ENCODE assay signal across 37 cellular contexts in genomic region chr12:91057349-91057748, GRCh38. TPM values are rescaled to one million over a fixed set of nuclear protein-coding genes. Genes with fewer than 3 reads are reported as not detected.
"Had no signal": no experiment of that assay in that cellular context is flagged by ENCODE, and none has a peak within 500 bp of the region (broad histone marks: within the 10 kb centered on the region; RNA-seq: fewer than 3 reads in every experiment).

No MANE protein-coding gene starts in this region.

- H3K36me3 Mint-ChIP-seq: activated CD4-positive, alpha-beta memory T cell treated with anti-CD3 and anti-CD28 coated beads for 36 hours; activated CD8-positive, alpha-beta memory T cell treated with anti-CD3 and anti-CD28 coated beads, Interleukin-2, amount 10 ng/mL, durations not matched to agents 7 days and 5 days; activated naive CD4-positive, alpha-beta T cell treated with anti-CD3 and anti-CD28 coated beads, Interleukin-2, amount 10 ng/mL, durations not matched to agents 7 days and 5 days; activated naive CD4-positive, alpha-beta T cell treated with anti-CD3 and anti-CD28 coated beads, Interleukin-2, amount 50 U/mL, for 72 hours; activated naive CD8-positive, alpha-beta T cell treated with anti-CD3 and anti-CD28 coated beads, Interleukin-2, amount 10 ng/mL, durations not matched to agents 7 days and 5 days had no signal

- H3K4me3 Mint-ChIP-seq: activated CD4-positive, alpha-beta memory T cell treated with anti-CD3 and anti-CD28 coated beads for 36 hours; activated CD4-positive, alpha-beta T cell treated with anti-CD3 and anti-CD28 coated beads for 36 hours; activated CD4-positive, alpha-beta T cell treated with anti-CD3 and anti-CD28 coated beads, Interleukin-2, amount 10 ng/mL, durations not matched to agents 24 days and 14 days; activated CD8-positive, alpha-beta memory T cell treated with anti-CD3 and anti-CD28 coated beads, Interleukin-2, amount 10 ng/mL, durations not matched to agents 7 days and 5 days; activated CD8-positive, alpha-beta T cell treated with anti-CD3 and anti-CD28 coated beads, Interleukin-2, amount 10 ng/mL, durations not matched to agents 7 days and 5 days; activated naive CD4-positive, alpha-beta T cell treated with anti-CD3 and anti-CD28 coated beads, Interleukin-2, amount 10 ng/mL, durations not matched to agents 7 days and 5 days; activated naive CD8-positive, alpha-beta T cell treated with anti-CD3 and anti-CD28 coated beads, Interleukin-2, amount 10 ng/mL, durations not matched to agents 7 days and 5 days; activated T-cell treated with anti-CD3 and anti-CD28 coated beads, Interleukin-2, amount 50 U/mL, for 24 hours; activated T-cell treated with anti-CD3 and anti-CD28 coated beads, Interleukin-2, amount 50 U/mL, for 72 hours; central memory CD8-positive, alpha-beta T cell; dendritic cell treated with granulocyte-macrophage colony-stimulating factor and Interleukin-4, amounts not matched to agents 40 ng/mL and 50 ng/mL, for 4 days; endodermal cell had no signal

- ATAC-seq: activated CD4-positive, alpha-beta T cell treated with anti-CD3 and anti-CD28 coated beads for 36 hours; activated CD8-positive, alpha-beta memory T cell treated with anti-CD3 and anti-CD28 coated beads, Interleukin-2, amount 10 ng/mL, durations not matched to agents 7 days and 5 days; activated CD8-positive, alpha-beta T cell treated with anti-CD3 and anti-CD28 coated beads, Interleukin-2, amount 10 ng/mL, durations not matched to agents 7 days and 5 days; activated naive CD4-positive, alpha-beta T cell treated with anti-CD3 and anti-CD28 coated beads, Interleukin-2, amount 50 U/mL, for 72 hours; activated T-cell treated with anti-CD3 and anti-CD28 coated beads, Interleukin-2, amount 50 U/mL, for 72 hours; gastroesophageal sphincter had no signal

- DNase-seq: activated CD4-positive, alpha-beta memory T cell treated with anti-CD3 and anti-CD28 coated beads for 36 hours; activated CD4-positive, alpha-beta T cell treated with anti-CD3 and anti-CD28 coated beads for 36 hours; activated CD4-positive, alpha-beta T cell treated with anti-CD3 and anti-CD28 coated beads, Interleukin-2, amount 10 ng/mL, durations not matched to agents 24 days and 14 days; activated CD4-positive, CD25-positive, alpha-beta regulatory T cell; activated CD4-positive, CD25-positive, alpha-beta regulatory T cell treated with anti-CD3 and anti-CD28 coated beads, Interleukin-2, amount 50 U/mL, for 72 hours; activated CD8-positive, alpha-beta memory T cell treated with anti-CD3 and anti-CD28 coated beads, Interleukin-2, amount 10 ng/mL, durations not matched to agents 7 days and 5 days; activated CD8-positive, alpha-beta memory T cell treated with anti-CD3 and anti-CD28 coated beads, Interleukin-2, amount 50 U/mL, for 4 hours; activated CD8-positive, alpha-beta T cell treated with anti-CD3 and anti-CD28 coated beads, Interleukin-2, amount 10 ng/mL, durations not matched to agents 7 days and 5 days; activated gamma-delta T cell; activated naive CD4-positive, alpha-beta T cell; activated naive CD4-positive, alpha-beta T cell treated with anti-CD3 and anti-CD28 coated beads, Interleukin-2, amount 10 ng/mL, durations not matched to agents 7 days and 5 days; activated naive CD8-positive, alpha-beta T cell treated with anti-CD3 and anti-CD28 coated beads, Interleukin-2, amount 10 ng/mL, durations not matched to agents 7 days and 5 days; activated T-cell treated with anti-CD3 and anti-CD28 coated beads for 4 hours; activated T-cell treated with anti-CD3 and anti-CD28 coated beads, Interleukin-2, amount 50 U/mL, for 24 hours; activated T-cell treated with anti-CD3 and anti-CD28 coated beads, Interleukin-2, amount 50 U/mL, for 72 hours; anterior cingulate cortex; brain microvascular endothelial cell; dorsolateral prefrontal cortex; effector memory CD4-positive, alpha-beta T cell; endodermal cell; erythroblast; foreskin melanocyte; T-helper 2 cell had no signal

- H3K27ac ChIP-seq: brain microvascular endothelial cell, coronary artery, dorsolateral prefrontal cortex, esophagus muscularis mucosa, gastroesophageal sphincter had no signal

- H3K4me1 Mint-ChIP-seq: activated CD4-positive, alpha-beta T cell treated with anti-CD3 and anti-CD28 coated beads for 36 hours; activated CD4-positive, alpha-beta T cell treated with anti-CD3 and anti-CD28 coated beads, Interleukin-2, amount 10 ng/mL, durations not matched to agents 24 days and 14 days; activated CD8-positive, alpha-beta memory T cell treated with anti-CD3 and anti-CD28 coated beads, Interleukin-2, amount 10 ng/mL, durations not matched to agents 7 days and 5 days; activated naive CD4-positive, alpha-beta T cell treated with anti-CD3 and anti-CD28 coated beads, Interleukin-2, amount 10 ng/mL, durations not matched to agents 7 days and 5 days; activated naive CD8-positive, alpha-beta T cell treated with anti-CD3 and anti-CD28 coated beads, Interleukin-2, amount 10 ng/mL, durations not matched to agents 7 days and 5 days; central memory CD8-positive, alpha-beta T cell; endodermal cell had no signal

- H3K36me3 ChIP-seq: brain microvascular endothelial cell, esophagus muscularis mucosa, gastroesophageal sphincter had no signal

- H3K9me3 Mint-ChIP-seq: activated CD4-positive, alpha-beta memory T cell treated with anti-CD3 and anti-CD28 coated beads for 36 hours; activated CD4-positive, alpha-beta T cell treated with anti-CD3 and anti-CD28 coated beads, Interleukin-2, amount 10 ng/mL, durations not matched to agents 24 days and 14 days; activated naive CD4-positive, alpha-beta T cell treated with anti-CD3 and anti-CD28 coated beads, Interleukin-2, amount 10 ng/mL, durations not matched to agents 7 days and 5 days; activated naive CD4-positive, alpha-beta T cell treated with anti-CD3 and anti-CD28 coated beads, Interleukin-2, amount 50 U/mL, for 72 hours; activated naive CD8-positive, alpha-beta T cell treated with anti-CD3 and anti-CD28 coated beads, Interleukin-2, amount 10 ng/mL, durations not matched to agents 7 days and 5 days; activated T-cell treated with anti-CD3 and anti-CD28 coated beads, Interleukin-2, amount 50 U/mL, for 24 hours; activated T-cell treated with anti-CD3 and anti-CD28 coated beads, Interleukin-2, amount 50 U/mL, for 72 hours; dendritic cell treated with granulocyte-macrophage colony-stimulating factor and Interleukin-4, amounts not matched to agents 40 ng/mL and 50 ng/mL, for 4 days; endodermal cell had no signal

- H3K27ac Mint-ChIP-seq: activated CD4-positive, alpha-beta memory T cell treated with anti-CD3 and anti-CD28 coated beads for 36 hours; activated CD4-positive, alpha-beta T cell treated with anti-CD3 and anti-CD28 coated beads for 36 hours; activated CD4-positive, alpha-beta T cell treated with anti-CD3 and anti-CD28 coated beads, Interleukin-2, amount 10 ng/mL, durations not matched to agents 24 days and 14 days; activated CD8-positive, alpha-beta memory T cell treated with anti-CD3 and anti-CD28 coated beads, Interleukin-2, amount 10 ng/mL, durations not matched to agents 7 days and 5 days; activated CD8-positive, alpha-beta T cell treated with anti-CD3 and anti-CD28 coated beads, Interleukin-2, amount 10 ng/mL, durations not matched to agents 7 days and 5 days; activated naive CD4-positive, alpha-beta T cell treated with anti-CD3 and anti-CD28 coated beads, Interleukin-2, amount 10 ng/mL, durations not matched to agents 7 days and 5 days; activated naive CD4-positive, alpha-beta T cell treated with anti-CD3 and anti-CD28 coated beads, Interleukin-2, amount 50 U/mL, for 72 hours; activated naive CD8-positive, alpha-beta T cell treated with anti-CD3 and anti-CD28 coated beads, Interleukin-2, amount 10 ng/mL, durations not matched to agents 7 days and 5 days; activated T-cell treated with anti-CD3 and anti-CD28 coated beads, Interleukin-2, amount 50 U/mL, for 24 hours; activated T-cell treated with anti-CD3 and anti-CD28 coated beads, Interleukin-2, amount 50 U/mL, for 72 hours; dendritic cell treated with granulocyte-macrophage colony-stimulating factor and Interleukin-4, amounts not matched to agents 40 ng/mL and 50 ng/mL, for 4 days; endodermal cell had no signal

- H3K27me3 Mint-ChIP-seq: activated CD4-positive, alpha-beta T cell treated with anti-CD3 and anti-CD28 coated beads, Interleukin-2, amount 10 ng/mL, durations not matched to agents 24 days and 14 days; activated CD8-positive, alpha-beta memory T cell treated with anti-CD3 and anti-CD28 coated beads, Interleukin-2, amount 10 ng/mL, durations not matched to agents 7 days and 5 days; activated naive CD4-positive, alpha-beta T cell treated with anti-CD3 and anti-CD28 coated beads, Interleukin-2, amount 10 ng/mL, durations not matched to agents 7 days and 5 days; activated naive CD8-positive, alpha-beta T cell treated with anti-CD3 and anti-CD28 coated beads, Interleukin-2, amount 10 ng/mL, durations not matched to agents 7 days and 5 days; activated T-cell treated with anti-CD3 and anti-CD28 coated beads, Interleukin-2, amount 50 U/mL, for 24 hours; central memory CD8-positive, alpha-beta T cell; dendritic cell treated with granulocyte-macrophage colony-stimulating factor and Interleukin-4, amounts not matched to agents 40 ng/mL and 50 ng/mL, for 4 days had no signal

- H3K4me3 ChIP-seq: coronary artery, dorsolateral prefrontal cortex, esophagus muscularis mucosa, gastroesophageal sphincter had no signal

- H3K27me3 ChIP-seq: brain microvascular endothelial cell, dorsolateral prefrontal cortex, esophagus muscularis mucosa, gastroesophageal sphincter had no signal

- H3K9me3 ChIP-seq: esophagus muscularis mucosa, gastroesophageal sphincter had no signal

- FAIRE-seq: astrocyte, bronchial epithelial cell had no signal

RNA-seq across cellular contexts. Expression of gene KERA, which starts 0.5 kb away (rescaled TPM):
- total RNA-seq: activated CD4-positive, alpha-beta memory T cell treated with anti-CD3 and anti-CD28 coated beads for 36 hours; activated CD4-positive, alpha-beta T cell treated with anti-CD3 and anti-CD28 coated beads for 36 hours; activated CD4-positive, alpha-beta T cell treated with anti-CD3 and anti-CD28 coated beads, Interleukin-2, amount 10 ng/mL, durations not matched to agents 24 days and 14 days; activated CD8-positive, alpha-beta memory T cell treated with anti-CD3 and anti-CD28 coated beads for 36 hours; activated CD8-positive, alpha-beta memory T cell treated with anti-CD3 and anti-CD28 coated beads, Interleukin-2, amount 10 ng/mL, durations not matched to agents 7 days and 5 days; activated CD8-positive, alpha-beta T cell treated with anti-CD3 and anti-CD28 coated beads, Interleukin-2, amount 10 ng/mL, durations not matched to agents 7 days and 5 days; activated naive CD4-positive, alpha-beta T cell treated with anti-CD3 and anti-CD28 coated beads, Interleukin-2, amount 50 U/mL, for 72 hours; activated naive CD8-positive, alpha-beta T cell treated with anti-CD3 and anti-CD28 coated beads, Interleukin-2, amount 10 ng/mL, durations not matched to agents 7 days and 5 days; activated T-cell treated with anti-CD3 and anti-CD28 coated beads, Interleukin-2, amount 50 U/mL, for 72 hours; astrocyte; bronchial epithelial cell; endodermal cell; esophagus muscularis mucosa; fibroblast of villous mesenchyme; gastroesophageal sphincter; glomerular endothelial cell; T-helper 1 cell treated with Interleukin-12 subunit alpha and Interleukin-12 subunit beta and Interleukin-4 antibody, amounts not matched to agents 30 ng/mL and 1 ng/mL, for 36 hours had no signal

RNA-seq across cellular contexts. Expression of gene EPYC, which starts 52.6 kb away (rescaled TPM):
- total RNA-seq: activated CD4-positive, alpha-beta memory T cell treated with anti-CD3 and anti-CD28 coated beads for 36 hours; activated CD4-positive, alpha-beta T cell treated with anti-CD3 and anti-CD28 coated beads for 36 hours; activated CD4-positive, alpha-beta T cell treated with anti-CD3 and anti-CD28 coated beads, Interleukin-2, amount 10 ng/mL, durations not matched to agents 24 days and 14 days; activated CD8-positive, alpha-beta memory T cell treated with anti-CD3 and anti-CD28 coated beads for 36 hours; activated CD8-positive, alpha-beta memory T cell treated with anti-CD3 and anti-CD28 coated beads, Interleukin-2, amount 10 ng/mL, durations not matched to agents 7 days and 5 days; activated CD8-positive, alpha-beta T cell treated with anti-CD3 and anti-CD28 coated beads, Interleukin-2, amount 10 ng/mL, durations not matched to agents 7 days and 5 days; activated naive CD4-positive, alpha-beta T cell treated with anti-CD3 and anti-CD28 coated beads, Interleukin-2, amount 50 U/mL, for 72 hours; activated naive CD8-positive, alpha-beta T cell treated with anti-CD3 and anti-CD28 coated beads, Interleukin-2, amount 10 ng/mL, durations not matched to agents 7 days and 5 days; activated T-cell treated with anti-CD3 and anti-CD28 coated beads, Interleukin-2, amount 50 U/mL, for 72 hours; bronchial epithelial cell; cardiac septum; cerebellum; dorsolateral prefrontal cortex; endodermal cell; esophagus muscularis mucosa; fibroblast of villous mesenchyme; gastroesophageal sphincter; glomerular endothelial cell; T-helper 1 cell treated with Interleukin-12 subunit alpha and Interleukin-12 subunit beta and Interleukin-4 antibody, amounts not matched to agents 30 ng/mL and 1 ng/mL, for 36 hours had no signal

RNA-seq across cellular contexts. Expression of gene LUM, which starts 53.9 kb away (rescaled TPM):
- total RNA-seq: activated CD4-positive, alpha-beta memory T cell treated with anti-CD3 and anti-CD28 coated beads for 36 hours; activated CD4-positive, alpha-beta T cell treated with anti-CD3 and anti-CD28 coated beads for 36 hours; activated CD4-positive, alpha-beta T cell treated with anti-CD3 and anti-CD28 coated beads, Interleukin-2, amount 10 ng/mL, durations not matched to agents 24 days and 14 days; activated CD8-positive, alpha-beta memory T cell treated with anti-CD3 and anti-CD28 coated beads for 36 hours; activated CD8-positive, alpha-beta memory T cell treated with anti-CD3 and anti-CD28 coated beads, Interleukin-2, amount 10 ng/mL, durations not matched to agents 7 days and 5 days; activated CD8-positive, alpha-beta T cell treated with anti-CD3 and anti-CD28 coated beads, Interleukin-2, amount 10 ng/mL, durations not matched to agents 7 days and 5 days; activated naive CD4-positive, alpha-beta T cell treated with anti-CD3 and anti-CD28 coated beads, Interleukin-2, amount 50 U/mL, for 72 hours; activated naive CD8-positive, alpha-beta T cell treated with anti-CD3 and anti-CD28 coated beads, Interleukin-2, amount 10 ng/mL, durations not matched to agents 7 days and 5 days; activated T-cell treated with anti-CD3 and anti-CD28 coated beads, Interleukin-2, amount 50 U/mL, for 72 hours; T-helper 1 cell treated with Interleukin-12 subunit alpha and Interleukin-12 subunit beta and Interleukin-4 antibody, amounts not matched to agents 30 ng/mL and 1 ng/mL, for 36 hours had no signal
